In the genomic region with DNA sequence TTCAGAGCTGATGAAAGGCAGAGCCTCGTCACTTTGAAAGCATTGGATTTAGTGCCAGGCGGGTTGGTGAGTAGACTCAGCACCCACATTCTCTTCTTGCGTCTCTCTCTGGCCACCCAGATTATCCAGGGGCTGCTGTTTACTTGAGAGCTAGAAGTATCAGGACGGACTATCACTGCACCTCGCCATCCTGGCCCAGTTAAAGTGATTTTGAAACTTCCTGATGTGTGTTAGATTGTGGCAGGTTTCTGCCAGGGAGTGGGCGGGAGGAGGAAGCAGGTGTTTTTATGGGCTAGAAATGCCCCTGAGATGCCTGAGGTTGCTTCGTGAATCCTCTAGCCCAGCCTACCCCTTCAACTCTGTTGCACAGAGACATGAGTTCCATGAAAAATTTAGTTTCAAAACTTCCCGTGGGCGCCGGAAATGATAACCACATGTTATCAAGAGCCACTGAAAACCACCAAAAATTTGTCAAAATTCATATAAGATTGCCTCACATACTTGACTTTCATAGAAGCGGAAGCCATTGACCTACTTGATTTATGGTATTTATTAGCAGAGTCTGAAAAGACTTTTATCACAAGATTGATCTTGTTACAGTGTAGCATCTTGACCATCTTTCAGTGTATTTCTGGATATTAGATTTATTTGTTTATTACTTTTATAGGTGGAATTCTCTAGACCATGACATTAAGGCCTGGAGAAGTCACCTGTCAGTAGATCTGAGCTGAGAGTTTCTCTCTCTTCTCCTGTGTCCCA, we compare ENCODE assay signal across 8 cellular contexts.
DNase-seq lines count a peak whose midpoint lies in the region; ATAC-seq and TF ChIP-seq lines count a peak whose summit lies in the region.

No MANE protein-coding gene starts in this region.

- H3K4me3 ChIP-seq in SK-N-MC = peak overlapping the region; percentile 59
- H3K4me3 ChIP-seq in adipocyte (ENCODE audit: low read length) = peak overlapping the region; percentile 39
- H3K4me3 ChIP-seq in MM.1S (ENCODE audit: low read length) = no peak overlapping the region

- no peaks in the 10 kb centered on the region for H3K9me2 ChIP-seq in MM.1S (replicated peaks; ENCODE audit: insufficient read depth, low read length)

- H3K9me3 ChIP-seq in SK-N-MC (ENCODE audit: low read depth, low read length) (no peaks in the 10 kb centered on the region), adipocyte (ENCODE audit: control insufficient read depth, low read length) (no peaks in the 10 kb centered on the region), MM.1S (replicated peaks; ENCODE audit: insufficient read depth, low read length) (no peaks in the 10 kb centered on the region)

- H4K20me1 ChIP-seq in MM.1S (ENCODE audit: insufficient read depth, low read length) = no peaks in the 10 kb centered on the region

- TF ChIP-seq CTCF in MM.1S (IDR thresholded peaks at IDR 0.05; ENCODE audit: low read length) = no peak

- H3K79me2 ChIP-seq in MM.1S (ENCODE audit: low read length) = no peaks in the 10 kb centered on the region

- DNase-seq in SK-N-MC (ENCODE audit: low read depth, low spot score) = peak; percentile 88
- no peak for DNase-seq in adipocyte (ENCODE audit: low read depth)
- peak; percentile 50 for DNase-seq in stimulated activated CD4-positive, alpha-beta T cell treated with anti-CD3 and anti-CD28 coated beads, Interleukin-2, amount 100 ng/mL, for 4 hours (ENCODE audit: low read depth)
- no peak for DNase-seq in MM.1S
- DNase-seq in foreskin melanocyte = no peak

- H3K4me2 ChIP-seq in MM.1S (ENCODE audit: low read depth, low read length) = no peak overlapping the region

- H3K36me3 ChIP-seq in SK-N-MC (ENCODE audit: insufficient read depth, low read length) (no peaks in the 10 kb centered on the region), adipocyte (ENCODE audit: control insufficient read depth, insufficient read depth, low read length, severe bottlenecking) (no peaks in the 10 kb centered on the region), MM.1S (replicated peaks; ENCODE audit: insufficient read depth, low read length) (no peaks in the 10 kb centered on the region)

- H3K4me1 ChIP-seq in adipocyte (ENCODE audit: control insufficient read depth, insufficient read depth, low read length) = peaks cover 37% of the 10 kb centered on the region
- H3K4me1 ChIP-seq in MM.1S (ENCODE audit: low read length) = 0 out of 2 replicates have a peak, but pooled peaks cover 4% of the 10 kb centered on the region

- H3K27ac ChIP-seq in SK-N-MC (peak overlapping the region; percentile 86), MM.1S (ENCODE audit: low read length) (no peak overlapping the region)

- ATAC-seq in GM18505 (IDR thresholded peaks at IDR 0.05; ENCODE audit: unreplicated experiment) (no peak), GM18861 (IDR thresholded peaks at IDR 0.05; ENCODE audit: unreplicated experiment) (no peak), SK-N-SH treated with all-trans-retinoic acid at 6 μM for 48 hours (no peak)

- H3K27me3 ChIP-seq in adipocyte (replicated peaks; ENCODE audit: control insufficient read depth, insufficient read depth, low read length) (no peaks in the 10 kb centered on the region), MM.1S (replicated peaks; ENCODE audit: insufficient read depth, low read length) (no peaks in the 10 kb centered on the region)

- peak overlapping the region; percentile 61 for H3K9ac ChIP-seq in SK-N-MC (ENCODE audit: insufficient read length)
- peak overlapping the region; percentile 70 for H3K9ac ChIP-seq in adipocyte (ENCODE audit: low read length)
- H3K9ac ChIP-seq in MM.1S (ENCODE audit: low read length) = no peak overlapping the region

- H3F3A ChIP-seq in MM.1S (ENCODE audit: insufficient read depth, low read length) = no peaks in the 10 kb centered on the region

- no peak overlapping the region for H2AFZ ChIP-seq in MM.1S (ENCODE audit: low read length)

- peak; percentile 38 for TF ChIP-seq POLR2A in GM18505 (IDR thresholded peaks at IDR 0.05; ENCODE audit: borderline replicate concordance, extremely low read depth, insufficient read depth, insufficient read length)

TF ChIP-seq in SK-N-SH treated with all-trans-retinoic acid at 6 μM for 48 hours, 23 proteins besides CTCF, POLR2A, EP300 and RAD21:
- no peak for TF ChIP-seq ZNF70 (CRISPR knock-in tag; IDR thresholded peaks at IDR 0.05)
- TF ChIP-seq PPARA (CRISPR knock-in tag; IDR thresholded peaks at IDR 0.05; ENCODE audit: borderline replicate concordance) = no peak
- TF ChIP-seq ZNF8 (CRISPR knock-in tag; IDR thresholded peaks at IDR 0.05) = no peak
- no peak for TF ChIP-seq BACH2 (CRISPR knock-in tag; IDR thresholded peaks at IDR 0.05; ENCODE audit: borderline replicate concordance)
- no peak for TF ChIP-seq TCF4 (CRISPR knock-in tag; IDR thresholded peaks at IDR 0.05; ENCODE audit: borderline replicate concordance)
- TF ChIP-seq ZFP30 (CRISPR knock-in tag; IDR thresholded peaks at IDR 0.05) = no peak
- TF ChIP-seq ZC3H10 (CRISPR knock-in tag; IDR thresholded peaks at IDR 0.05) = no peak
- TF ChIP-seq, protein P1, sequence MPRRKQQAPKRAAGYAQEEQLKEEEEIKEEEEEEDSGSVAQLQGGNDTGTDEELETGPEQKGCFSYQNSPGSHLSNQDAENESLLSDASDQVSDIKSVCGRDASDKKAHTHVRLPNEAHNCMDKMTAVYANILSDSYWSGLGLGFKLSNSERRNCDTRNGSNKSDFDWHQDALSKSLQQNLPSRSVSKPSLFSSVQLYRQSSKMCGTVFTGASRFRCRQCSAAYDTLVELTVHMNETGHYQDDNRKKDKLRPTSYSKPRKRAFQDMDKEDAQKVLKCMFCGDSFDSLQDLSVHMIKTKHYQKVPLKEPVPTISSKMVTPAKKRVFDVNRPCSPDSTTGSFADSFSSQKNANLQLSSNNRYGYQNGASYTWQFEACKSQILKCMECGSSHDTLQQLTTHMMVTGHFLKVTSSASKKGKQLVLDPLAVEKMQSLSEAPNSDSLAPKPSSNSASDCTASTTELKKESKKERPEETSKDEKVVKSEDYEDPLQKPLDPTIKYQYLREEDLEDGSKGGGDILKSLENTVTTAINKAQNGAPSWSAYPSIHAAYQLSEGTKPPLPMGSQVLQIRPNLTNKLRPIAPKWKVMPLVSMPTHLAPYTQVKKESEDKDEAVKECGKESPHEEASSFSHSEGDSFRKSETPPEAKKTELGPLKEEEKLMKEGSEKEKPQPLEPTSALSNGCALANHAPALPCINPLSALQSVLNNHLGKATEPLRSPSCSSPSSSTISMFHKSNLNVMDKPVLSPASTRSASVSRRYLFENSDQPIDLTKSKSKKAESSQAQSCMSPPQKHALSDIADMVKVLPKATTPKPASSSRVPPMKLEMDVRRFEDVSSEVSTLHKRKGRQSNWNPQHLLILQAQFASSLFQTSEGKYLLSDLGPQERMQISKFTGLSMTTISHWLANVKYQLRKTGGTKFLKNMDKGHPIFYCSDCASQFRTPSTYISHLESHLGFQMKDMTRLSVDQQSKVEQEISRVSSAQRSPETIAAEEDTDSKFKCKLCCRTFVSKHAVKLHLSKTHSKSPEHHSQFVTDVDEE (CRISPR knock-in tag; IDR thresholded peaks at IDR 0.05) = no peak
- TF ChIP-seq, protein P2, sequence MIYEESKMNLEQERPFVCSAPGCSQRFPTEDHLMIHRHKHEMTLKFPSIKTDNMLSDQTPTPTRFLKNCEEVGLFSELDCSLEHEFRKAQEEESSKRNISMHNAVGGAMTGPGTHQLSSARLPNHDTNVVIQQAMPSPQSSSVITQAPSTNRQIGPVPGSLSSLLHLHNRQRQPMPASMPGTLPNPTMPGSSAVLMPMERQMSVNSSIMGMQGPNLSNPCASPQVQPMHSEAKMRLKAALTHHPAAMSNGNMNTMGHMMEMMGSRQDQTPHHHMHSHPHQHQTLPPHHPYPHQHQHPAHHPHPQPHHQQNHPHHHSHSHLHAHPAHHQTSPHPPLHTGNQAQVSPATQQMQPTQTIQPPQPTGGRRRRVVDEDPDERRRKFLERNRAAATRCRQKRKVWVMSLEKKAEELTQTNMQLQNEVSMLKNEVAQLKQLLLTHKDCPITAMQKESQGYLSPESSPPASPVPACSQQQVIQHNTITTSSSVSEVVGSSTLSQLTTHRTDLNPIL (CRISPR knock-in tag; IDR thresholded peaks at IDR 0.05; ENCODE audit: low read depth) = no peak
- no peak for TF ChIP-seq TOX (CRISPR knock-in tag; IDR thresholded peaks at IDR 0.05; ENCODE audit: borderline replicate concordance)
- no peak for TF ChIP-seq PATZ1 (CRISPR knock-in tag; IDR thresholded peaks at IDR 0.05; ENCODE audit: borderline replicate concordance)
- TF ChIP-seq GLIS3 (CRISPR knock-in tag; IDR thresholded peaks at IDR 0.05) = no peak
- no peak for TF ChIP-seq RARB (CRISPR knock-in tag; IDR thresholded peaks at IDR 0.05)
- TF ChIP-seq CSDC2 (CRISPR knock-in tag; IDR thresholded peaks at IDR 0.05) = no peak
TF ChIP-seq in SK-N-SH treated with all-trans-retinoic acid at 6 μM for 48 hours: peak in this region for 0.

Comparison
In these comparisons a context has a peak if more than half of its experiments do, and no peak if none do; other contexts are left out.
1. DNase-seq: peak in SK-N-MC (single experiment) and stimulated activated CD4-positive, alpha-beta T cell treated with anti-CD3 and anti-CD28 coated beads, Interleukin-2, amount 100 ng/mL, for 4 hours (single experiment); none in adipocyte (single experiment), MM.1S (single experiment) and foreskin melanocyte (single experiment).